1 cellular context compared by ENCODE assay signal in the genomic region with DNA sequence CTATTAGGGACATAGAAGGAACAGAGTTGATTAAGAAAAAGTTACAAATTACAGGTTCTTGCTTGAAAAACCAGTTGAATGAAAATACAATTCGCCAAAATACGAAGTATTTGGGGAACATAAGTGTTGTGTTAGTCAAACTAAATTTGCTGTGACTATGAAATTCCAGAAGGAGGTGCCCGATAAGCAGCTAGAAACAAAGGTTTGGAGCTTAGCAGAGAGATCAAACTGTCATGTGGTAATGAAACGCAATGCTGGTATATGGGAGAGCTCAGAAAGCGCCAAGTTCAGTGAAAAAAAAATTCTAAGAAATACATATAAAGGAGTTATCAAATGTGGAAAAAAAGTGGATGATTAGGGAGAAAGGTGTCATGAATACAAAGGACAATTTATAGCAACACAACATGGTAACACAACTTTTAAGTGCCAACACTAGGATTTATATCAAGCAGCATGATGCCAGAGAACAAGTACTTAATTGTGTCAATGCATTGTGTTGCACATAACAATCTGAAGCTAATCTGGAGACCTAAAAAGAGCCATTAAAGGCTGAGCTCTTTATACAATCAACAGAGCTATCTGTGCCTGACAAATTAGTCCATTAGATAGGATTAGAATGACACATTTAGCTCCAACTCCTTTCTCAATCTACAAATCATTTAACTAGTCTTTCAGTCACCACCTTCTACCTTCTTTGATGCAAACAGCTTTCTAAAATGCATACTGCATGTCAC.
TF ChIP-seq lines count a peak whose summit lies in the region.

No MANE protein-coding gene starts in this region.

TF ChIP-seq in IMR-90, 13 proteins besides CTCF, POLR2A, EP300 and RAD21:
- no peak for TF ChIP-seq RCOR1 (IDR thresholded peaks at IDR 0.05; ENCODE audit: insufficient replicate concordance, low read length)
